Comparison of ENCODE assay signal across 1 cellular context in the genomic region with DNA sequence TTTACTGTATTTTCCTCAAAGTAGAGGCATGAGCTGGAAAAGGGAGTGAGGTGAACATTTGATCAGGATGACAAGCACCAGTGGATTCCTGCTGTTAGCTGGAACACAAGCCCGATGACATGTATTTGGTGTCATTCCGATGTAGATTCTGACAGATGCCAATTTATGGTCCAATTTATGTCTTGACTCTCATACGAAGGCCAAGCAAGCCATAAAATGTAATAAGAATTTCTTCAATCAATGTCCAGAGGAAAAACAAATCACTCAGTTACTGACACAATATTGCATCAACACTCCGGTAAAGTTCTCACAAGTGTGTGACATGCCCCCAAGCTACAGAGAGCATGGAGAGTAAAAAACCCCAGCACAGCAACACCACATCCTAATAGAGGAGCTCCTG.
TF ChIP-seq lines count a peak whose summit lies in the region.

No MANE protein-coding gene starts in this region.

TF ChIP-seq in GM23338, 12 proteins besides CTCF, POLR2A, EP300 and RAD21 (continued from another document):
- TF ChIP-seq ZNF331 (CRISPR knock-in tag; IDR thresholded peaks at IDR 0.05; ENCODE audit: low read depth) (no peak), JUNB (IDR thresholded peaks at IDR 0.05; ENCODE audit: unreplicated experiment) (no peak)
